Comparison of ENCODE assay signal across 8 cellular contexts in the genomic region with DNA sequence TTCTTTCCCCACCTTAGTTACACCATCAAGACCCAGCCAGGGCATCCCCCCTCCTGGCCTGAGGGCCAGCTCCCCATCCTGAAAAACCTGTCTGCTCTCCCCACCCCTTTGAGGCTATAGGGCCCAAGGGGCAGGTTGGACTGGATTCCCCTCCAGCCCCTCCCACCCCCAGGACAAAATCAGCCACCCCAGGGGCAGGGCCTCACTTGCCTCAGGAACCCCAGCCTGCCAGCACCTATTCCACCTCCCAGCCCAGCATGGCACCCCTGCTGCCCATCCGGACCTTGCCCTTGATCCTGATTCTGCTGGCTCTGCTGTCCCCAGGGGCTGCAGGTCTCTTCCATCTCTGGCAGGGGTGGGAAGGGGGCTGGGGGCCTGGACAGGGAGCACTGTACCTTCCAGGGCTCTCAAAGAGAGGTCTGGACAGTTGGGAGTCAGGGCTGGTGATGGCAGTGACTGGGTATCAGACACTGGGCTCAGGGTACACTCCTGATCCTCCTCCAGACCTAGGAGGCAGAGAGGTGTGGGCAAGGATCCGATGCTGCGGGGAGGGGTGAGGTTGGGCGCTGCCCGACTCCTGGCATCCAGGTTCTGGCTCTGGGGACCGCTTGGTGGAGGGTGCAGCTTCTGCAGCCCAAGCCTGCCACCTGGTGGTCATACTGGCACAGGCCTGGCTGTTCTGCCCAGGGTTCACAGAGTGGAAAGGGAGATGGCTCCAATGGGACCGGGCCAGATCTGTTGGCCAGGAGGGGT. TPM values are rescaled to one million over a fixed set of nuclear protein-coding genes. Genes with fewer than 3 reads are reported as not detected.
DNase-seq lines count a peak whose midpoint lies in the region; ATAC-seq and TF ChIP-seq lines count a peak whose summit lies in the region.

A gene (plus strand): TSS at position 205 of the 753 bp plus-strand sequence. CDS start 53 bp downstream, at position 258.

- H3K4me3 Mint-ChIP-seq in activated T-helper 17 cell treated with anti-CD3 and anti-CD28 coated beads, Interleukin-2, amount 50 U/mL, for 72 hours, result no peak within 1 kb of the TSS

- H3K9me3 ChIP-seq in RWPE2 (ENCODE audit: severe bottlenecking) (no peaks in the 10 kb centered on the region), neutrophil (no peaks in the 10 kb centered on the region)

- no peaks in the 10 kb centered on the region for H3K4me1 Mint-ChIP-seq in activated T-helper 17 cell treated with anti-CD3 and anti-CD28 coated beads, Interleukin-2, amount 50 U/mL, for 72 hours

- no peak within 1 kb of the TSS for H3K27ac ChIP-seq in RWPE2 (ENCODE audit: poor library complexity, severe bottlenecking)
- no peak within 1 kb of the TSS for H3K27ac ChIP-seq in neutrophil

- H3K9me3 Mint-ChIP-seq in activated T-helper 17 cell treated with anti-CD3 and anti-CD28 coated beads, Interleukin-2, amount 50 U/mL, for 72 hours, result no peaks in the 10 kb centered on the region

- ATAC-seq in RWPE2 (ENCODE audit: low read depth), result peak; percentile 97
- ATAC-seq in activated T-helper 17 cell treated with anti-CD3 and anti-CD28 coated beads, Interleukin-2, amount 50 U/mL, for 72 hours (replicated peaks), result peak; percentile 99

- DNase-seq in AG20443 (ENCODE audit: low spot score), result peak; percentile 96
- DNase-seq in GM19240 (ENCODE audit: insufficient read length, low spot score), result peak; percentile 91
- peak; percentile 62 to 73 for DNase-seq in Kasumi-1 (lab: John Stamatoyannopoulos, UW)
- DNase-seq in RWPE2 (ENCODE audit: low spot score), result peak; percentile 84
- DNase-seq in fibroblast of the conjunctiva (ENCODE audit: low read depth), result peak; percentile 66
- peak; percentile 94 for DNase-seq in superior temporal gyrus (ENCODE audit: extremely low spot score)

- H3K36me3 Mint-ChIP-seq in activated T-helper 17 cell treated with anti-CD3 and anti-CD28 coated beads, Interleukin-2, amount 50 U/mL, for 72 hours (ENCODE audit: low read depth), result no peaks in the 10 kb centered on the region

- peak within 1 kb of the TSS; percentile 50 for H3K27ac Mint-ChIP-seq in activated T-helper 17 cell treated with anti-CD3 and anti-CD28 coated beads, Interleukin-2, amount 50 U/mL, for 72 hours

- no peaks in the 10 kb centered on the region for H3K4me1 ChIP-seq in RWPE2 (ENCODE audit: insufficient read depth, poor library complexity, severe bottlenecking)
- no peaks in the 10 kb centered on the region for H3K4me1 ChIP-seq in neutrophil (ENCODE audit: control insufficient read depth in 1 of 2, insufficient read depth in 1 of 2, low read depth in 1 of 2, low read length in 1 of 2)

- H3K4me3 ChIP-seq in RWPE2 (ENCODE audit: severe bottlenecking), result no peak within 1 kb of the TSS
- no peak within 1 kb of the TSS for H3K4me3 ChIP-seq in neutrophil (ENCODE audit: low read depth in 1 of 2, low read length in 1 of 2)

- H3K27me3 ChIP-seq in RWPE2 (ENCODE audit: insufficient read depth, poor library complexity, severe bottlenecking) (no peaks in the 10 kb centered on the region), neutrophil (peaks cover 11% of the 10 kb centered on the region)

- H3K27me3 Mint-ChIP-seq in activated T-helper 17 cell treated with anti-CD3 and anti-CD28 coated beads, Interleukin-2, amount 50 U/mL, for 72 hours, result peaks cover under 1% of the 10 kb centered on the region

- no peaks in the 10 kb centered on the region for H3K36me3 ChIP-seq in RWPE2 (ENCODE audit: low read depth)
- no peaks in the 10 kb centered on the region for H3K36me3 ChIP-seq in neutrophil

- peak; percentile 88 for TF ChIP-seq CTCF in RWPE2 (IDR thresholded peaks at IDR 0.05; ENCODE audit: poor library complexity, severe bottlenecking)
- TF ChIP-seq CTCF in neutrophil (IDR thresholded peaks at IDR 0.05), result peak; percentile 85

RNA-seq across cellular contexts. Expression of the gene that starts here (rescaled TPM):
- total RNA-seq in activated T-helper 17 cell treated with anti-CD3 and anti-CD28 coated beads, Interleukin-2, amount 50 U/mL, for 72 hours, result 1 to 10 TPM in 1 of 2 donors, under 1 TPM in 1; 0.43 to 7.1 TPM
